2 cellular contexts compared by ENCODE assay signal in the genomic region with DNA sequence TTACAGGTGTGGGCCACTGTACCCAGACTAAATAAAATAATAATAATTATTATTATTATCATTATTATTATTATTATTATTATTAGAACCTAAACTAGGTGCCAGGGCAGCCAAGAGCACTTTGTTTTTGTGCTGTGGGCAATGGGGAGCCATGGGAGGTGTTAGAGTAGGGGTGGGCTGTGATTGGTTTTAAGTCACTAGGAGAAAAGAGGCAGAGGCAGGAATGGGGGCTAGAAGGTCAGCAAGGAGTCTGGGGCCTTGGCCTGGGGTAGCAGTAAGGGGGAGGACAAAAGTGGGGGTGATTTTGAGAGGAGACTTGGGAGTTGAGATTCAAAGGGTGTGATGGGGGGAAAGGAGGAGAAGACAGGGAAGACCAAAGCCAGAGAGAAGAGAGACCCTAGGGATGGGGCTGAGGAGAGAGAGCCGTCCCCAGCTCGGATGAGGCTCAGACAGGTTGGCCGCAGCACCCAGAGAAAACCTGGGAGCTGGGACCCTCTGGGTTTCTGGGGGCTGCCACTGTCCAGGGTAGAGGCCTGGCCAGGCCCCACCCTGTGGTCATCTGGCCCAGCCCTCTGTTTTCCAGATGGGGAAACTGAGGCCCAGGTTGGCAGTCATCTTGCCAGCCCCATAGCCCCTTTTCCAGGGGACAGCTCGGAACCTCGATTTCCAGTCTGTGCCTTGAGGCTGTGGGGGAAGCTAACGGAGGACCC.
TF ChIP-seq lines count a peak whose summit lies in the region.

No MANE protein-coding gene starts in this region.

TF ChIP-seq in A549, 52 proteins besides CTCF, POLR2A, EP300 and RAD21:
- TF ChIP-seq ZFP36 (IDR thresholded peaks at IDR 0.05; ENCODE audit: borderline replicate concordance, partially characterized antibody): peak; percentile 54
- TF ChIP-seq, protein P1, sequence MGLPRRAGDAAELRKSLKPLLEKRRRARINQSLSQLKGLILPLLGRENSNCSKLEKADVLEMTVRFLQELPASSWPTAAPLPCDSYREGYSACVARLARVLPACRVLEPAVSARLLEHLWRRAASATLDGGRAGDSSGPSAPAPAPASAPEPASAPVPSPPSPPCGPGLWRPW (IDR thresholded peaks at IDR 0.05): no peak
- TF ChIP-seq FOSB (CRISPR knock-in tag; IDR thresholded peaks at IDR 0.05): no peak
TF ChIP-seq in A549: peak in this region for 1.

TF ChIP-seq in H1, 55 proteins besides CTCF, POLR2A, EP300 and RAD21:
- 0 out of 2 replicates have a peak, but pooled peaks have one; percentile 44 for TF ChIP-seq KDM1A (IDR thresholded peaks at IDR 0.05; ENCODE audit: borderline replicate concordance, low read length)
- no peak for TF ChIP-seq CTBP2 (IDR thresholded peaks at IDR 0.05; ENCODE audit: borderline replicate concordance, insufficient read depth, insufficient read length, low read length)
